Comparison of ENCODE assay signal across 1 cellular context in genomic region chr2:20650880-20651730, GRCh38.
TF ChIP-seq lines count a peak whose summit lies in the region.

HS1BP3 (minus strand) TSS chr2:20651098; CDS start chr2:20651063, 35 bp downstream.

TF ChIP-seq in K562, 482 proteins besides CTCF, POLR2A, EP300 and RAD21 (continued from another document and continues in another):
- TF ChIP-seq ZBTB40 (IDR thresholded peaks at IDR 0.05) (0 out of 2 replicates have a peak, but pooled peaks have one; percentile 15), ZBTB40 (CRISPR knock-in tag; IDR thresholded peaks at IDR 0.05) (no peak), CREB3 (tag; conservative IDR thresholded peaks at IDR 0.05; ENCODE audit: low read depth) (no peak), KDM5B (IDR thresholded peaks at IDR 0.05; ENCODE audit: insufficient replicate concordance, low read depth, low read length) (peak; percentile 71), ZNF717 (CRISPR knock-in tag; IDR thresholded peaks at IDR 0.05) (no peak), SNAPC5 (CRISPR knock-in tag; IDR thresholded peaks at IDR 0.05) (no peak), NCOR1 (IDR thresholded peaks at IDR 0.05) (no peak), PATZ1 (CRISPR knock-in tag; IDR thresholded peaks at IDR 0.05; ENCODE audit: borderline replicate concordance) (no peak), ZBTB33 (CRISPR knock-in tag; IDR thresholded peaks at IDR 0.05) (peak; percentile 73), CBX3 (IDR thresholded peaks at IDR 0.05; ENCODE audit: borderline replicate concordance in 1 of 2, low read length in 2 of 2) (no peak), ZNF655 (CRISPR knock-in tag; IDR thresholded peaks at IDR 0.05) (no peak), ZNF512 (tag; IDR thresholded peaks at IDR 0.05) (no peak), MEF2A (IDR thresholded peaks at IDR 0.05; ENCODE audit: control insufficient read depth, low read depth, low read length) (no peak), SAFB (IDR thresholded peaks at IDR 0.05; ENCODE audit: borderline replicate concordance, low read depth, low read length) (no peak), HMG20A (CRISPR knock-in tag; conservative IDR thresholded peaks at IDR 0.05) (no peak), XRCC3 (IDR thresholded peaks at IDR 0.05) (no peak), ZNF707 (CRISPR knock-in tag; conservative IDR thresholded peaks at IDR 0.05) (no peak), PHF21A (IDR thresholded peaks at IDR 0.05; ENCODE audit: borderline replicate concordance, low read depth) (no peak), NFE2L1 (tag; IDR thresholded peaks at IDR 0.05; ENCODE audit: borderline replicate concordance, low read depth) (no peak), CREB3L1 (IDR thresholded peaks at IDR 0.05; ENCODE audit: borderline replicate concordance, low read depth) (peak; percentile 74), ADNP (tag; IDR thresholded peaks at IDR 0.05) (no peak), ZNF133 (CRISPR knock-in tag; IDR thresholded peaks at IDR 0.05) (no peak), YBX1 (IDR thresholded peaks at IDR 0.05) (no peak), SMAD1 (IDR thresholded peaks at IDR 0.05; ENCODE audit: low read depth, low read length, partially characterized antibody) (no peak), LEF1 (IDR thresholded peaks at IDR 0.05) (no peak), RERE (CRISPR knock-in tag; IDR thresholded peaks at IDR 0.05; ENCODE audit: borderline replicate concordance) (no peak), TRIM24 (IDR thresholded peaks at IDR 0.05) (no peak), FOXJ2 (tag; IDR thresholded peaks at IDR 0.05) (no peak), ID3 (CRISPR knock-in tag; IDR thresholded peaks at IDR 0.05) (no peak), ID3 (tag; IDR thresholded peaks at IDR 0.05) (no peak), CHD4 (IDR thresholded peaks at IDR 0.05; ENCODE audit: insufficient read depth, insufficient replicate concordance, low read depth, low read length, poor library complexity, severe bottlenecking) (no peak), BACH1 (tag; IDR thresholded peaks at IDR 0.05) (no peak)
